ENCODE assay signal across 13 cellular contexts in genomic region chr3:64174328-64174727, GRCh38. TPM values are rescaled to one million over a fixed set of nuclear protein-coding genes. Genes with fewer than 3 reads are reported as not detected.
"Had no signal": no experiment of that assay in that cellular context is flagged by ENCODE, and none has a peak within 500 bp of the region (broad histone marks: within the 10 kb centered on the region; RNA-seq: fewer than 3 reads in every experiment).

No MANE protein-coding gene starts in this region.

- H3K27me3 ChIP-seq: breast epithelium, dorsolateral prefrontal cortex, neutrophil, tibial artery had no signal

- DNase-seq: activated CD4-positive, alpha-beta T cell treated with anti-CD3 and anti-CD28 coated beads for 1 hour; activated CD4-positive, alpha-beta T cell treated with anti-CD3 and anti-CD28 coated beads, Interleukin-2, amount 50 U/mL, for 48 hours; activated CD8-positive, alpha-beta memory T cell treated with anti-CD3 and anti-CD28 coated beads, Interleukin-2, amount 10 ng/mL, durations not matched to agents 7 days and 5 days; activated effector memory CD4-positive, alpha-beta T cell treated with Interleukin-2 at 50 U/mL for 16 hours; activated naive CD8-positive, alpha-beta T cell treated with anti-CD3 and anti-CD28 coated beads for 36 hours; activated T-cell treated with anti-CD3 and anti-CD28 coated beads, Interleukin-2, amount 50 U/mL, for 24 hours; dorsolateral prefrontal cortex; naive thymus-derived CD8-positive, alpha-beta T cell; small intestine; T-helper 9 cell; tibial artery had no signal

- H3K4me1 ChIP-seq: breast epithelium, tibial artery had no signal

- H3K27ac ChIP-seq: dorsolateral prefrontal cortex, neutrophil, tibial artery had no signal

- H3K4me3 ChIP-seq: breast epithelium, dorsolateral prefrontal cortex, tibial artery had no signal

- H3K9me3 ChIP-seq: breast epithelium, neutrophil, tibial artery had no signal

- H3K36me3 ChIP-seq: breast epithelium, neutrophil, tibial artery had no signal

RNA-seq across cellular contexts. Expression of gene PRICKLE2, which starts 50.9 kb away (rescaled TPM):
- total RNA-seq: activated CD8-positive, alpha-beta memory T cell treated with anti-CD3 and anti-CD28 coated beads, Interleukin-2, amount 10 ng/mL, durations not matched to agents 7 days and 5 days; activated naive CD8-positive, alpha-beta T cell treated with anti-CD3 and anti-CD28 coated beads for 36 hours; naive thymus-derived CD8-positive, alpha-beta T cell had no signal
- polyA plus RNA-seq: naive thymus-derived CD8-positive, alpha-beta T cell had no signal
